In the genomic region with DNA sequence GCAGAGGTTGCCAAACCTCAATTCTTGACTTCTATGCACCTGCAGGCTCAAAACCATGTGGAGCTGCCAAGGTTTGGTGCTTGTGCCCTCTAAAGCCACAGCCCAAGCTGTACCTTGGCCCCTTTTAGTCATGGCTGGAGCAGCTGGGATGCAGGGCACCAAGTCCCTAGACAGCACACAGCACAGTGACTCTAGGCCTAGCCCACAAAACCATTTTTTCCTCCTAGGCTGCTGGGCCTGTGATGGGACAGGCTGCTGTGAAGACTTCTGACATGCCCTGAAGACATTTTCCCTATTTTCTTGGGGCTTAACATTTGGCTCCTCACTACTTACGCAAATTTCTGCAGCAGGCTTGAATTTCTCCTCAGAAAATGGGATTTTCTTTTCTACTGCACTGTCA, we compare ENCODE assay signal across 11 cellular contexts. TPM values are rescaled to one million over a fixed set of nuclear protein-coding genes. Genes with fewer than 3 reads are reported as not detected.
"Had no signal": no experiment of that assay in that cellular context is flagged by ENCODE, and none has a peak within 500 bp of the region (broad histone marks: within the 10 kb centered on the region; RNA-seq: fewer than 3 reads in every experiment).

No MANE protein-coding gene starts in this region.

- DNase-seq: IMR-90, KBM-7, KG1 had no signal

- H3K27me3 Mint-ChIP-seq: IgD-negative memory B cell had no signal

- H3K27ac Mint-ChIP-seq: IgD-negative memory B cell had no signal

- H3K4me3 ChIP-seq: K562 had no signal

- H3K4me3 Mint-ChIP-seq: IgD-negative memory B cell had no signal

- H3K4me2 ChIP-seq: KMS-11 had no signal

- H3K27ac ChIP-seq: HL-60, KMS-11 had no signal

- ATAC-seq: HepG2, K562 had no signal

- FAIRE-seq: HepG2, HTR-8/SVneo, K562 had no signal

- H3K9ac ChIP-seq: KMS-11 had no signal

RNA-seq across cellular contexts. Expression of gene LRRN3, which starts 27.8 kb away (rescaled TPM):
- total RNA-seq: HT-29, HT1080 had no signal
- polyA plus RNA-seq: HepG2 had no signal
